In the genomic region with DNA sequence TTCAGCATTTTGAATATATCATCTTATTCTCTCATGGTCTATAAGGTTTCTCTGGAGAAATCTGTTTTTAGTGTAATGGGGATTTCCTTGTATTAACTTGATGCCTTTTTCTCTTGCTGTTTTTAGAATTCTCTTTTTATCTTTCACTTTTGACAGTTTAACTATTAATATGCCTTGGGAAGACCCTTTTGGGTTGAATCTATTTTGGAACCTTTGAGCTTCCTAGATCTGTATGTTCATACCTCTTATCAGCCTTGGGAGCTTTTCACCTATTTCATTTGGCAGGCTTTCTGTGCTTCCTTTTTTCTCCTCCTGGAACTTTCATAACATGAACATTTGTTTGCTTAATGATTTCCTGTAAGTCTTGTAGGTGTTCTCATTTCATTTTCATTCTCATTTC, we compare ENCODE assay signal across 9 cellular contexts. TPM values are rescaled to one million over a fixed set of nuclear protein-coding genes. Genes with fewer than 3 reads are reported as not detected.
DNase-seq lines count a peak whose midpoint lies in the region; ATAC-seq and TF ChIP-seq lines count a peak whose summit lies in the region.
"Had no signal": no experiment of that assay in that cellular context is flagged by ENCODE, and none has a peak within 500 bp of the region (broad histone marks: within the 10 kb centered on the region; RNA-seq: fewer than 3 reads in every experiment).

No MANE protein-coding gene starts in this region.

- H3K4me1 Mint-ChIP-seq in activated naive CD4-positive, alpha-beta T cell treated with anti-CD3 and anti-CD28 coated beads, Interleukin-2, amount 50 U/mL, for 24 hours, result peaks cover 50% of the 10 kb centered on the region
- H3K4me1 Mint-ChIP-seq in activated B cell treated with CpG ODN at 0.5 μM for 24 hours, result peaks cover 53% of the 10 kb centered on the region
- peaks cover 44% of the 10 kb centered on the region for H3K4me1 Mint-ChIP-seq in stimulated activated naive CD8-positive, alpha-beta T cell treated with anti-CD3 and anti-CD28 coated beads, Interleukin-15, amount 100 ng/mL, for 72 hours

- peak overlapping the region; percentile 78 for H3K27ac Mint-ChIP-seq in activated naive CD4-positive, alpha-beta T cell treated with anti-CD3 and anti-CD28 coated beads, Interleukin-2, amount 50 U/mL, for 24 hours
- H3K27ac Mint-ChIP-seq in activated B cell treated with CpG ODN at 0.5 μM for 24 hours, result peak overlapping the region; percentile 77
- peak overlapping the region; percentile 28 to 89 for H3K27ac Mint-ChIP-seq in stimulated activated naive CD8-positive, alpha-beta T cell treated with anti-CD3 and anti-CD28 coated beads, Interleukin-15, amount 100 ng/mL, for 72 hours

- intact Hi-C loops in activated B cell treated with CpG ODN at 0.5 μM for 24 hours (cut with micrococcal nuclease), result loop anchor here (2.0 kb wide), 1 partner anchor 16 kb away; no protein-coding TSS in a partner anchor

- POLR2A ChIA-PET in activated B cell treated with CpG ODN at 0.5 μM for 24 hours (lab: Charles Lee), result no interaction called here

- peak overlapping the region; percentile 42 for H3K4me3 Mint-ChIP-seq in activated naive CD4-positive, alpha-beta T cell treated with anti-CD3 and anti-CD28 coated beads, Interleukin-2, amount 50 U/mL, for 24 hours
- peak overlapping the region; percentile 5 for H3K4me3 Mint-ChIP-seq in activated B cell treated with CpG ODN at 0.5 μM for 24 hours
- H3K4me3 Mint-ChIP-seq in stimulated activated naive CD8-positive, alpha-beta T cell treated with anti-CD3 and anti-CD28 coated beads, Interleukin-15, amount 100 ng/mL, for 72 hours, result peak overlapping the region; percentile 46 to 58

- no peaks in the 10 kb centered on the region for H3K27me3 Mint-ChIP-seq in activated naive CD4-positive, alpha-beta T cell treated with anti-CD3 and anti-CD28 coated beads, Interleukin-2, amount 50 U/mL, for 24 hours
- H3K27me3 Mint-ChIP-seq in activated B cell treated with CpG ODN at 0.5 μM for 24 hours, result no peaks in the 10 kb centered on the region
- H3K27me3 Mint-ChIP-seq in stimulated activated naive CD8-positive, alpha-beta T cell treated with anti-CD3 and anti-CD28 coated beads, Interleukin-15, amount 100 ng/mL, for 72 hours, result no peaks in the 10 kb centered on the region

- peaks cover 29% of the 10 kb centered on the region for H3K36me3 Mint-ChIP-seq in activated naive CD4-positive, alpha-beta T cell treated with anti-CD3 and anti-CD28 coated beads, Interleukin-2, amount 50 U/mL, for 24 hours
- H3K36me3 Mint-ChIP-seq in activated B cell treated with CpG ODN at 0.5 μM for 24 hours (ENCODE audit: low read depth), result peaks cover 5% of the 10 kb centered on the region

- ATAC-seq in HG02938 (IDR thresholded peaks at IDR 0.05; ENCODE audit: unreplicated experiment) (peak; percentile 44), activated B cell treated with CpG ODN at 0.5 μM for 24 hours (ENCODE audit: low read depth) (no peak)
- ATAC-seq in stimulated activated naive CD8-positive, alpha-beta T cell treated with anti-CD3 and anti-CD28 coated beads, Interleukin-15, amount 100 ng/mL, for 72 hours, result no peak

- CTCF ChIA-PET in activated B cell treated with CpG ODN at 0.5 μM for 24 hours (lab: Charles Lee), result interaction anchor here (1.4 kb wide), 1 partner anchor 52 kb away, joined by 5 read pairs; no protein-coding TSS in a partner anchor

- no peak for DNase-seq in activated naive CD4-positive, alpha-beta T cell (lab: John Stamatoyannopoulos, UW)
- DNase-seq in activated B cell treated with CpG ODN at 0.5 μM for 24 hours (no peak), mesenteric fat pad (ENCODE audit: low spot score) (no peak), activated gamma-delta T cell treated with Interleukin-2 at 50 U/mL for 16 hours (no peak)
- DNase-seq in stimulated activated naive CD8-positive, alpha-beta T cell treated with anti-CD3 and anti-CD28 coated beads, Interleukin-15, amount 100 ng/mL, for 72 hours, result no peak
- DNase-seq in stimulated activated CD4-positive, alpha-beta T cell treated with anti-CD3 and anti-CD28 coated beads, Interleukin-4, amount 100 ng/mL, for 24 hours, result no peak
- DNase-seq: dermis blood vessel endothelial cell had no signal

- H3K9me3 Mint-ChIP-seq in activated naive CD4-positive, alpha-beta T cell treated with anti-CD3 and anti-CD28 coated beads, Interleukin-2, amount 50 U/mL, for 24 hours, result peaks cover 11% of the 10 kb centered on the region
- peaks cover 3% of the 10 kb centered on the region for H3K9me3 Mint-ChIP-seq in activated B cell treated with CpG ODN at 0.5 μM for 24 hours
- peaks cover 10 to 14% of the 10 kb centered on the region in 2 donors for H3K9me3 Mint-ChIP-seq in stimulated activated naive CD8-positive, alpha-beta T cell treated with anti-CD3 and anti-CD28 coated beads, Interleukin-15, amount 100 ng/mL, for 72 hours

- no peak for TF ChIP-seq CTCF in activated B cell treated with CpG ODN at 0.5 μM for 24 hours (IDR thresholded peaks at IDR 0.05)

RNA-seq across cellular contexts. Expression of a gene that starts 22.2 kb away (rescaled TPM):
- total RNA-seq in activated B cell treated with CpG ODN at 0.5 μM for 24 hours, result 23.9 and 26.0 TPM in 2 replicates
- total RNA-seq in mesenteric fat pad, result 33.8 TPM
